ENCODE assay signal across 8 cellular contexts in genomic region chr5:123157797-123158528, GRCh38.
A peak's percentile ranks its signal among the peaks of the same experiment; 100 is the strongest.
DNase-seq lines count a peak whose midpoint lies in the region; ATAC-seq and TF ChIP-seq lines count a peak whose summit lies in the region.

No MANE protein-coding gene starts in this region.

- no TSS peak for BruUV-seq in Caco-2 (replicated peaks; lab: Mats Ljungman, UMichigan)

- H3K27ac ChIP-seq in coronary artery (peak overlapping the region; percentile 45 to 59), rectal smooth muscle tissue (ENCODE audit: low read depth, low read length) (peak overlapping the region; percentile 82), spleen (no peak overlapping the region)

- no peak overlapping the region for H3K4me3 Mint-ChIP-seq in Caco-2 (ENCODE audit: unreplicated experiment)

- H3K36me3 ChIP-seq in rectal smooth muscle tissue (ENCODE audit: control insufficient read depth, insufficient read depth, low read length) = no peaks in the 10 kb centered on the region
- H3K36me3 ChIP-seq in spleen = no peaks in the 10 kb centered on the region
- no peaks in the 10 kb centered on the region for H3K36me3 ChIP-seq in Caco-2 (ENCODE audit: control insufficient read depth, insufficient read depth, low read length)

- H3K27me3 ChIP-seq in rectal smooth muscle tissue (ENCODE audit: control insufficient read depth, insufficient read depth, low read length) (no peaks in the 10 kb centered on the region), spleen (replicated peaks in 1 of 7) (peaks cover 0 to 17% (median 0%) of the 10 kb centered on the region in 7 donors), Caco-2 (replicated peaks; ENCODE audit: control insufficient read depth, insufficient read depth, low read length) (no peaks in the 10 kb centered on the region)

- intact Hi-C loops in spleen (cut with DNase I; ENCODE audit: low total_unique reads) (no loop called here), Caco-2 (cut with micrococcal nuclease; ENCODE audit: unreplicated experiment) (loop anchor here (5.0 kb wide), 1 partner anchor 641 kb away; no protein-coding TSS in a partner anchor)

- in situ Hi-C loops in GM13977 (cut with MboI; ENCODE audit: low pct_unique_long_range_greater_than_20kb, low sequenced_read_pairs, unreplicated experiment) = no loop called here

- peaks cover 5% of the 10 kb centered on the region for H3K4me1 Mint-ChIP-seq in Caco-2 (ENCODE audit: low read depth, unreplicated experiment)

- peaks cover 6% of the 10 kb centered on the region for H3K36me3 Mint-ChIP-seq in Caco-2 (ENCODE audit: insufficient read depth, unreplicated experiment)

- H3K27ac Mint-ChIP-seq in Caco-2 (ENCODE audit: unreplicated experiment) = no peak overlapping the region

- H3K4me1 ChIP-seq in rectal smooth muscle tissue (ENCODE audit: control insufficient read depth, insufficient read depth, low read length) (peaks cover 18% of the 10 kb centered on the region), spleen (no peaks in the 10 kb centered on the region), Caco-2 (no peaks in the 10 kb centered on the region; the same call in 1 of the 2 replicates)

- H3K27me3 Mint-ChIP-seq in Caco-2 (ENCODE audit: insufficient read depth, unreplicated experiment) = peaks cover 4% of the 10 kb centered on the region

- no peak for TF ChIP-seq CTCF in coronary artery (IDR thresholded peaks at IDR 0.05)
- TF ChIP-seq CTCF in spleen (IDR thresholded peaks at IDR 0.05 in 8 of 11, conservative IDR thresholded peaks at IDR 0.05 in 3 of 11) = no peak
- no peak for TF ChIP-seq CTCF in GM13977 (IDR thresholded peaks at IDR 0.05; ENCODE audit: extremely low read depth, insufficient read depth, missing control alignments)
- no peak for TF ChIP-seq CTCF in Caco-2 (IDR thresholded peaks at IDR 0.05; ENCODE audit: insufficient read depth in 1 of 2, low read depth in 1 of 2, low read length in 1 of 2, severe bottlenecking in 1 of 2, unreplicated experiment in 1 of 2)

- DNase-seq in LHCN-M2 (ENCODE audit: low read depth) (peak; percentile 55), coronary artery (ENCODE audit: low spot score) (no peak), spleen (no peak), GM13977 (ENCODE audit: low spot score) (no peak), Caco-2 (no peak)
- no peak for DNase-seq in activated CD4-positive, alpha-beta T cell treated with anti-CD3 and anti-CD28 coated beads, Interleukin-2, amount 50 U/mL, for 4 hours

- TF ChIP-seq POLR2A in spleen (IDR thresholded peaks at IDR 0.05) = no peak

- H3K9me3 ChIP-seq in spleen (no peaks in the 10 kb centered on the region), Caco-2 (no peaks in the 10 kb centered on the region)

- 58 to 69% (median 65%) methylated on average over 11 of the region's 11 CpGs for WGBS in spleen, 5 donors

- no peaks in the 10 kb centered on the region for H3K9me3 Mint-ChIP-seq in Caco-2 (ENCODE audit: unreplicated experiment)

- ATAC-seq in GM18511 (IDR thresholded peaks at IDR 0.05; ENCODE audit: unreplicated experiment) = peak; percentile 79

- CTCF ChIA-PET in Caco-2 (lab: Charles Lee) = interaction anchor here (0.6 kb wide), 1 partner anchor 308 kb away, joined by 7 read pairs; no protein-coding TSS in a partner anchor

- POLR2A ChIA-PET in Caco-2 (lab: Charles Lee) = no interaction called here

- no peak overlapping the region for H3K9ac ChIP-seq in rectal smooth muscle tissue (ENCODE audit: low read length)

- H3K4me3 ChIP-seq in coronary artery (peak overlapping the region; percentile 12), rectal smooth muscle tissue (ENCODE audit: low read length) (peak overlapping the region; percentile 7), spleen (no peak overlapping the region), Caco-2 (ENCODE audit: low read depth, low read length) (no peak overlapping the region)

Comparison
In these comparisons a context has a peak if more than half of its experiments do, and no peak if none do; other contexts are left out.
1. H3K27ac ChIP-seq: peak in coronary artery (2 of 2) and rectal smooth muscle tissue (single experiment); none in spleen (0 of 8).
2. H3K4me3 ChIP-seq: peak in coronary artery (single experiment) and rectal smooth muscle tissue (single experiment); none in spleen (0 of 8) and Caco-2 (single experiment).